Comparison of ENCODE assay signal across 10 cellular contexts in the genomic region with DNA sequence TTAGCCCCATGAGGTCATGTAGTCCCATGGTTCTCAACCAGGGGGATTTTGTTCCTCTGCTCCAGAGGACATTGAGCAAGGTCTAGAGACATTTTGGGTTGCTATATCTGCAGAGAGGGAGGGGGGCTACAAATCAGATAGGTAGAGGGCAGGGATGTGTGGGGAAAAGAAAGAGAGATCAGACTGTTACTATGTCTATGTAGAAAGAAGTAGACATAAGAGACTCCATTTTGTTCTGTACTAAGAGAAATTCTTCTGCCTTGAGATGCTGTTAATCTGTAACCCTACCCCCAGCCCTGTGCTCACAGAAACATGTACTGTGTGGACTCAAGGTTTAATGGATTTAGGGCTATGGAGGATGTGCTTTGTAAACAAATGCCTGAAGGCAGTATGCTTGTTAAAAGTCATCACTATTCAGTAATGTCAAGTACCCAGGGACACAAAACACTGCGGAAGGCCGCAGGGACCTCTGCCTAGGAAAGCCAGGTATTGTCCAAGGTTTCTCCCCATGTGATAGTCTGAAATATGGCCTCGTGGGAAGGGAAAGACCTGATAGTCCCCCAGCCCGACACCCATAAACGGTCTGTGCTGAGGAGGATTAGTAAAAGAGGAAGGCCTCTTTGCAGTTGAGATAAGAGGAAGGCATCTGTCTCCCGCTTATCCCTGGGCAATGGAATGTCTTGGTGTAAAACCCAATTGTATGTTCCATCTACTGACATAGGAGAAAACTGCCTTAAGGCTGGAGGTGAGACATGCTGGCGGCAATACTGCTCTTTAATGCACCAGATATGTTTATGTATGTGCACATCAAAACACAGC. TPM values are rescaled to one million over a fixed set of nuclear protein-coding genes. Genes with fewer than 3 reads are reported as not detected.
"Had no signal": no experiment of that assay in that cellular context is flagged by ENCODE, and none has a peak within 500 bp of the region (broad histone marks: within the 10 kb centered on the region; RNA-seq: fewer than 3 reads in every experiment).

No MANE protein-coding gene starts in this region.

RNA-seq across cellular contexts. Expression of gene GSTA2, which starts 1.4 kb away (rescaled TPM):
- total RNA-seq: activated CD8-positive, alpha-beta T cell treated with anti-CD3 and anti-CD28 coated beads for 36 hours; activated naive CD8-positive, alpha-beta T cell treated with anti-CD3 and anti-CD28 coated beads for 36 hours; activated T-cell treated with anti-CD3 and anti-CD28 coated beads, Interleukin-2, amount 50 U/mL, for 72 hours; activated T-helper 2 cell treated with anti-CD3 and anti-CD28 coated beads, Interferon-gamma antibody, Interleukin-2, Interleukin-4, amounts not matched to agents 10 μg/mL and 5 μg/mL and 100 μg/mL, durations not matched to agents 14 hours and 24 hours and 36 hours; cardiac septum; NCI-H460; Right ventricle myocardium superior; SJCRH30; T-helper 2 cell treated with Interferon-gamma antibody and Interleukin-4, amounts not matched to agents 100 ng/mL and 5 ng/mL, for 36 hours had no signal
- polyA plus RNA-seq: SK-N-SH had no signal

RNA-seq across cellular contexts. Expression of gene GSTA1, which starts 41.7 kb away (rescaled TPM):
- total RNA-seq: activated CD8-positive, alpha-beta T cell treated with anti-CD3 and anti-CD28 coated beads for 36 hours; activated naive CD8-positive, alpha-beta T cell treated with anti-CD3 and anti-CD28 coated beads for 36 hours; activated T-cell treated with anti-CD3 and anti-CD28 coated beads, Interleukin-2, amount 50 U/mL, for 72 hours; activated T-helper 2 cell treated with anti-CD3 and anti-CD28 coated beads, Interferon-gamma antibody, Interleukin-2, Interleukin-4, amounts not matched to agents 10 μg/mL and 5 μg/mL and 100 μg/mL, durations not matched to agents 14 hours and 24 hours and 36 hours; cardiac septum; NCI-H460; Right ventricle myocardium superior; SJCRH30; T-helper 2 cell treated with Interferon-gamma antibody and Interleukin-4, amounts not matched to agents 100 ng/mL and 5 ng/mL, for 36 hours had no signal
- polyA plus RNA-seq: SK-N-SH had no signal
